Comparison of ENCODE assay signal across 14 cellular contexts in the genomic region with DNA sequence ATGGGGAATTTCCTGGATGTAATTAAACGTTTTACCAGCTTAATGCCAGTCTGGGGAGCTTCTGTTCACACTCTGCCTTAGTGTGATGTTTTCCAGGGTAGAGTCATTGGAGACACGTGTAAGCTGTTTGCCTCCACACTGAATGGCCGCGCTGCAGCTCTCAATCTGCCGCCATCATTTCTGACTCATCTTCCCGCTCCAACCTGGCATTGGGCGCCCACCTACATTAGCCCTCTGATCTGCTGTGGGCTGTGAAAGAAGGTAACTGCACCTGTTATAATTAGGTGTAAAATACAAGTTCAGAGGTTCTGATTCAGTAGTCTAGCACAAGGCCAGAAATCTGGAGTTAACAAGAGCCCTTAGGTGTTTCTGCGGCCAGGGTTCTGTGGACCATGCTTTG. TPM values are rescaled to one million over a fixed set of nuclear protein-coding genes. Genes with fewer than 3 reads are reported as not detected.
DNase-seq lines count a peak whose midpoint lies in the region; ATAC-seq, FAIRE-seq and TF ChIP-seq lines count a peak whose summit lies in the region.
"Had no signal": no experiment of that assay in that cellular context is flagged by ENCODE, and none has a peak within 500 bp of the region (broad histone marks: within the 10 kb centered on the region; RNA-seq: fewer than 3 reads in every experiment).

No MANE protein-coding gene starts in this region.

- no peak overlapping the region for H3K4me3 Mint-ChIP-seq in MCF 10A (ENCODE audit: unreplicated experiment)
- H3K4me3 Mint-ChIP-seq: CD4-positive, CD25-positive, alpha-beta regulatory T cell had no signal

- TF ChIP-seq RAD21 in H1 (IDR thresholded peaks at IDR 0.05 in 1 of 2, conservative IDR thresholded peaks at IDR 0.05 in 1 of 2; ENCODE audit: low read depth in 2 of 2, low read length in 2 of 2), result no peak

- no peak overlapping the region for H3K14ac ChIP-seq in H1 (ENCODE audit: insufficient read length)

- peak overlapping the region; percentile 43 for H3K18ac ChIP-seq in H1 (ENCODE audit: extremely low read depth, low read length)

- H3K4me3 ChIP-seq in breast epithelium, result no peak overlapping the region
- no peak overlapping the region for H3K4me3 ChIP-seq in RWPE2 (ENCODE audit: severe bottlenecking)
- H3K4me3 ChIP-seq in H1 (ENCODE audit: extremely low read depth in 1 of 4, insufficient read depth in 2 of 4, low read depth in 3 of 4, low read length in 4 of 4), result no peak overlapping the region
- no peak overlapping the region for H3K4me3 ChIP-seq in thoracic aorta
- H3K4me3 ChIP-seq: BLaER1 treated with 17β-estradiol and CSF1 and Interleukin-3, amounts not matched to agents 10 nM and 100 nM had no signal

- WGBS in H1 (ENCODE audit: extremely low coverage in 1 of 2, insufficient coverage in 1 of 2, insufficient read length in 1 of 2, insufficient replicate concordance in 2 of 2, low coverage in 1 of 2, low lambda C conversion rate in 2 of 2, missing lambda C conversion rate in 1 of 2), 2 experiments, result 86% methylated on average over 8 of the region's 8 CpGs; no CpG with 5 or more reads in 1 of the 2 experiments

- POLR2A ChIA-PET in MCF 10A (lab: Yijun Ruan, JAX), result no interaction called here
- POLR2A ChIA-PET in H1 (lab: Charles Lee; ENCODE audit: partially characterized antibody), result interaction anchor here (0.8 to 2.0 kb wide), 2 partner anchors 26 to 80 kb away, joined by 3 to 4 read pairs; no protein-coding TSS in a partner anchor

- H3K79me1 ChIP-seq in H1 (ENCODE audit: low read depth, low read length), result no peaks in the 10 kb centered on the region

- no peaks in the 10 kb centered on the region for H3K9me3 ChIP-seq in breast epithelium
- H3K9me3 ChIP-seq in RWPE2 (ENCODE audit: severe bottlenecking), result no peaks in the 10 kb centered on the region
- H3K9me3 ChIP-seq in H1 (ENCODE audit: insufficient read depth in 2 of 2, low read depth in 1 of 2, low read length in 1 of 2), result no peaks in the 10 kb centered on the region
- H3K9me3 ChIP-seq in thoracic aorta, result no peaks in the 10 kb centered on the region
- H3K9me3 ChIP-seq: BLaER1 treated with 17β-estradiol and CSF1 and Interleukin-3, amounts not matched to agents 10 nM and 100 nM had no signal

- intact Hi-C loops in MCF 10A (cut with micrococcal nuclease) (no loop called here), breast epithelium (cut with DNase I; ENCODE audit: low total_unique reads) (no loop called here)

- H2BK15ac ChIP-seq in H1 (ENCODE audit: low read length), result peak overlapping the region; percentile 23; the same call in 1 of the 2 replicates

- H3K27me3 ChIP-seq in breast epithelium (no peaks in the 10 kb centered on the region), RWPE2 (ENCODE audit: insufficient read depth, poor library complexity, severe bottlenecking) (no peaks in the 10 kb centered on the region), H1 (replicated peaks in 1 of 4; ENCODE audit: control insufficient read depth in 3 of 4, extremely low read depth in 1 of 4, insufficient read depth in 3 of 4, low read length in 3 of 4) (peaks cover 0 to 3% (median 0%) of the 10 kb centered on the region in 4 experiments; a peak in 1 of 7 replicates), thoracic aorta (replicated peaks; ENCODE audit: insufficient read depth) (no peaks in the 10 kb centered on the region)
- H3K27me3 ChIP-seq: BLaER1 treated with 17β-estradiol and CSF1 and Interleukin-3, amounts not matched to agents 10 nM and 100 nM had no signal

- no peaks in the 10 kb centered on the region for H3K9me3 Mint-ChIP-seq in MCF 10A (ENCODE audit: unreplicated experiment)

- H3K79me2 ChIP-seq in H1 (ENCODE audit: control insufficient read depth in 1 of 2, insufficient read depth in 2 of 2, low read length in 2 of 2), result peaks cover 3 to 10% of the 10 kb centered on the region in 2 experiments

- H3K9ac ChIP-seq in H1 (replicated peaks in 1 of 4; ENCODE audit: extremely low read depth in 1 of 4, low read depth in 3 of 4, low read length in 3 of 4), result no peak overlapping the region

- TF ChIP-seq CTCF in MCF 10A (IDR thresholded peaks at IDR 0.05; ENCODE audit: unreplicated experiment) (no peak), breast epithelium (IDR thresholded peaks at IDR 0.05) (no peak), RWPE2 (IDR thresholded peaks at IDR 0.05; ENCODE audit: poor library complexity, severe bottlenecking) (no peak), H1 (IDR thresholded peaks at IDR 0.05; ENCODE audit: control extremely low read depth in 1 of 3, insufficient read depth in 1 of 3, low read depth in 1 of 3, low read length in 3 of 3) (no peak), thoracic aorta (IDR thresholded peaks at IDR 0.05) (no peak)

- peak overlapping the region; percentile 83 for H4K91ac ChIP-seq in H1 (replicated peaks; ENCODE audit: insufficient read length, low read length)

- ATAC-seq in RWPE2 (ENCODE audit: low read depth) (no peak), thoracic aorta (ENCODE audit: insufficient number of reproducible peaks, low FRiP score, low read depth) (no peak)

- no peak for TF ChIP-seq EP300 in H1 (IDR thresholded peaks at IDR 0.05; ENCODE audit: borderline replicate concordance in 1 of 2, low read depth in 2 of 2, low read length in 2 of 2)

- H3K36me3 ChIP-seq in breast epithelium (no peaks in the 10 kb centered on the region), RWPE2 (ENCODE audit: low read depth) (no peaks in the 10 kb centered on the region), H1 (ENCODE audit: control insufficient read depth in 2 of 4, insufficient read depth in 4 of 4, low read length in 3 of 4) (no peaks in the 10 kb centered on the region), thoracic aorta (no peaks in the 10 kb centered on the region)
- H3K36me3 ChIP-seq: BLaER1 treated with 17β-estradiol and CSF1 and Interleukin-3, amounts not matched to agents 10 nM and 100 nM had no signal

- no peak overlapping the region for H3K27ac ChIP-seq in breast epithelium
- H3K27ac ChIP-seq in RWPE2 (ENCODE audit: poor library complexity, severe bottlenecking), result peak overlapping the region; percentile 65
- H3K27ac ChIP-seq in H1 (ENCODE audit: low read depth, low read length), result no peak overlapping the region
- peak overlapping the region; percentile 13 to 86 for H3K27ac ChIP-seq in thoracic aorta

- H4K5ac ChIP-seq in H1 (ENCODE audit: insufficient read length, low read depth, low read length), result no peak overlapping the region

- H2AFZ ChIP-seq in H1 (ENCODE audit: low read length), result no peak overlapping the region

- H3K56ac ChIP-seq in H1 (replicated peaks; ENCODE audit: insufficient read length, low read depth, low read length), result no peak overlapping the region

- H3K27ac Mint-ChIP-seq in MCF 10A (ENCODE audit: low read depth, unreplicated experiment), result peak overlapping the region; percentile 88
- H3K27ac Mint-ChIP-seq: CD4-positive, CD25-positive, alpha-beta regulatory T cell had no signal

- peak overlapping the region; percentile 57; the same call in 1 of the 2 replicates for H2AK5ac ChIP-seq in H1 (ENCODE audit: low read depth, low read length)

- no peak for FAIRE-seq in H1 (lab: Jason Lieb, UNC)

- peak overlapping the region; percentile 98 for H2BK20ac ChIP-seq in H1 (ENCODE audit: low read length)

- H4K20me1 ChIP-seq in H1 (replicated peaks in 1 of 2; ENCODE audit: control insufficient read depth in 1 of 2, insufficient read depth in 2 of 2, low read length in 2 of 2), result no peaks in the 10 kb centered on the region
- H4K20me1 ChIP-seq: BLaER1 treated with 17β-estradiol and CSF1 and Interleukin-3, amounts not matched to agents 10 nM and 100 nM had no signal

- BruUV-seq in MCF 10A (replicated peaks; lab: Mats Ljungman, UMichigan), result no TSS peak

- H3K36me3 Mint-ChIP-seq in MCF 10A (ENCODE audit: insufficient read depth, unreplicated experiment), result peaks cover 13% of the 10 kb centered on the region
- H3K36me3 Mint-ChIP-seq: CD4-positive, CD25-positive, alpha-beta regulatory T cell had no signal

- H3K23me2 ChIP-seq in H1 (ENCODE audit: low read depth, low read length), result no peaks in the 10 kb centered on the region; the same call in 1 of the 2 replicates

- no peak for DNase-seq in MCF 10A (ENCODE audit: unreplicated experiment)
- DNase-seq in breast epithelium (ENCODE audit: low spot score in 2 of 2), result no peak
- DNase-seq in RWPE2 (ENCODE audit: low spot score), result no peak
- DNase-seq in H1 (ENCODE audit: low read depth in 1 of 2, low spot score in 2 of 2), result no peak
- no peak for DNase-seq in thoracic aorta (ENCODE audit: low spot score)
- DNase-seq in SK-N-DZ (ENCODE audit: low spot score), result no peak
- no peak for DNase-seq in ecto neural progenitor cell (ENCODE audit: low spot score)
- DNase-seq in retina, result no peak
- DNase-seq: 8988T; ACHN; CD4-positive, CD25-positive, alpha-beta regulatory T cell; DMS53; GF-D8 had no signal

- H3K23ac ChIP-seq in H1 (ENCODE audit: insufficient read length), result no peak overlapping the region

- peak overlapping the region; percentile 35 for H2BK120ac ChIP-seq in H1 (replicated peaks; ENCODE audit: low read depth, low read length)

- no peaks in the 10 kb centered on the region for H3K27me3 Mint-ChIP-seq in MCF 10A (ENCODE audit: insufficient read depth, unreplicated experiment)

- H2BK5ac ChIP-seq in H1 (ENCODE audit: low read depth, low read length), result 0 out of 2 replicates have a peak overlapping the region, but pooled peaks have one; percentile 60

- peak overlapping the region; percentile 40; the same call in 1 of the 2 replicates for H4K8ac ChIP-seq in H1 (ENCODE audit: extremely low read depth, insufficient read depth, low read length)

- no peaks in the 10 kb centered on the region for H3K4me1 ChIP-seq in breast epithelium
- H3K4me1 ChIP-seq in RWPE2 (ENCODE audit: insufficient read depth, poor library complexity, severe bottlenecking), result peaks cover 31% of the 10 kb centered on the region
- peaks cover 13 to 39% (median 26%) of the 10 kb centered on the region in 4 experiments for H3K4me1 ChIP-seq in H1 (replicated peaks in 1 of 4; ENCODE audit: control insufficient read depth in 3 of 4, insufficient read depth in 4 of 4, low read length in 3 of 4)
- peaks cover 23 to 49% of the 10 kb centered on the region in 2 donors for H3K4me1 ChIP-seq in thoracic aorta (ENCODE audit: control insufficient read depth in 1 of 2, low read depth in 2 of 2)

- H3K4ac ChIP-seq in H1 (replicated peaks; ENCODE audit: insufficient read length, low read depth, low read length), result no peak overlapping the region

- peak overlapping the region; percentile 64; the same call in 1 of the 2 replicates for H2BK12ac ChIP-seq in H1 (ENCODE audit: low read depth, low read length)

- no peak overlapping the region for H3K4me2 ChIP-seq in H1 (ENCODE audit: insufficient read depth in 1 of 2, low read depth in 2 of 2, low read length in 2 of 2)

- no peak for TF ChIP-seq POLR2A in breast epithelium (IDR thresholded peaks at IDR 0.05)
- no peak for TF ChIP-seq POLR2A in H1 (IDR thresholded peaks at IDR 0.05; ENCODE audit: control extremely low read depth in 1 of 2, low read depth in 2 of 2, low read length in 2 of 2)

- peaks cover 51% of the 10 kb centered on the region for H3K4me1 Mint-ChIP-seq in MCF 10A (ENCODE audit: insufficient read depth, unreplicated experiment)

- CTCF ChIA-PET in MCF 10A (lab: Yijun Ruan, JAX) (interaction anchor here (0.7 kb wide), 1 partner anchor 845 kb away, joined by 3 read pairs; no protein-coding TSS in a partner anchor), H1 (lab: Charles Lee; ENCODE audit: partially characterized antibody) (interaction anchor here (0.5 to 2.7 kb wide), 11 partner anchors 10 to 66 kb away, joined by 3 to 13 read pairs (median 3); no protein-coding TSS in a partner anchor)

RNA-seq across cellular contexts. Expression of gene MN1, which starts 54.6 kb away (rescaled TPM):
- 3.9 and 5.7 TPM in 2 replicates for total RNA-seq in MCF 10A (2022)
- 1 to 10 TPM; 2.0 to 4.7 (median 3.2) TPM for total RNA-seq in breast epithelium
- total RNA-seq in H1 (2021; fragmentation: NEBNext Ultra II Directional; extraction: Animal tissue kit (Norgen Biotek cat#: 25700)), result 4.9 and 5.2 TPM in 2 replicates
- 3.1 and 5.0 TPM in 2 replicates for polyA plus RNA-seq in H1 (2011; rRNA removed)
- polyA plus RNA-seq in H1 (2011; cell fraction: cytosol; rRNA removed), result 2.5 TPM
- polyA plus RNA-seq in H1 (2011; cell fraction: nucleus; rRNA removed), result 5.9 TPM
- 2.5 to 3.7 TPM (median 3.4 TPM) in 4 replicates for polyA plus RNA-seq in H1 (2012, experiment 1 of 2)
- 1.8 TPM for polyA plus RNA-seq in H1 (2012, experiment 2 of 2)
- 2.8 TPM for polyA plus RNA-seq in H1 (2013, experiment 1 of 2)
- 3.1 TPM for polyA plus RNA-seq in H1 (2013, experiment 2 of 2)
- polyA minus RNA-seq in H1 (2011; rRNA and poly(A)+ RNA removed), result 2.0 and 3.1 TPM in 2 replicates
- polyA minus RNA-seq in H1 (2011; cell fraction: cytosol; rRNA and poly(A)+ RNA removed), result 5.6 TPM
- 3.3 TPM for polyA minus RNA-seq in H1 (2011; cell fraction: nucleus; rRNA and poly(A)+ RNA removed)
- 10 to 100 TPM; 30.1 to 39.8 TPM for total RNA-seq in thoracic aorta
- polyA plus RNA-seq in SK-N-DZ (2014; cell fraction: cytosol; rRNA removed), result not detected in 2 replicates
- polyA plus RNA-seq in SK-N-DZ (2014; cell fraction: nucleus; rRNA removed), result 0.01 TPM in 1 of 2 replicates, not detected in the other

Comparison
In these comparisons a context has a peak if more than half of its experiments do, and no peak if none do; other contexts are left out.
1. H3K27ac ChIP-seq: peak in RWPE2 (single experiment) and thoracic aorta (2 of 2); none in breast epithelium (0 of 2) and H1 (single experiment).